In the genomic region with DNA sequence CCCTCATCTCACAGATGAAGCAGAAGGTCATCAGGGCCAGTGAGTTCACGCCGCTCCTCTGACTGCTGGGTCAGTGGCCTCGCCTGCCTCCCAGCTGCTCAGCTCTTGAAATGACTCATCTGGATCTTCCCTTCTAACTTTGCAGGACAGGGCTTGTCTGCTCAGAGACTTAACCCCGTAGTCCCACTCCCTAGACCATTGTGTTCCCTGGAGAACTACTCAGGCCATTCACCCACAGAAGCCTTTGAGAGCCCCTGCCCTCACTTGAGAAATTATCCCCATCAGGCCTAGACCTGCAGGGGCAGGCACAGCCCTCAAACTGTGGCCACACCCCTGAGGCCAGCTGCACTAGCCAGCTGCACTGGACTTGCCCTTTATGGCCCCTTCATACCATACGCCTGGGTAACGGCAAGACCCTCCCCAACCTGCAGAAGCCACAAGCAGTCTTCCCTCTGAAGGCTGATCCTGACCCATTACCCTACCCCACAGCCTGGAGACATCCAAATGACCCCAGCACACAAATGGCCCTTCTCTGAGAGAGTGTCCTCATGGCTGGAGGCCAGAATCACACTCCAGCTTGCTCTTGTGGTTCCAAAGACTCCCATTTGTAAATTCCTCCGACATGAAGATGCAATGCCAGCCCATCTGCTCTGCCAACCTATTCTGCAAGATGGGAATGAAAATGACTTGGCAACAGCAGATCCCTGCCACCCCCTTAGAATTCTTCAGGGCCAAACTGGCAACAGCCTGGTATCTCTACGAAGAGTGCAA, we compare ENCODE assay signal across 9 cellular contexts. TPM values are rescaled to one million over a fixed set of nuclear protein-coding genes. Genes with fewer than 3 reads are reported as not detected.
DNase-seq lines count a peak whose midpoint lies in the region; ATAC-seq and TF ChIP-seq lines count a peak whose summit lies in the region.
"Had no signal": no experiment of that assay in that cellular context is flagged by ENCODE, and none has a peak within 500 bp of the region (broad histone marks: within the 10 kb centered on the region; RNA-seq: fewer than 3 reads in every experiment).

No MANE protein-coding gene starts in this region.

- H3K36me3 ChIP-seq in Peyer's patch (no peaks in the 10 kb centered on the region), skeletal muscle satellite cell (ENCODE audit: insufficient read depth, low read length) (no peaks in the 10 kb centered on the region)

- TF ChIP-seq POLR2A in Peyer's patch (IDR thresholded peaks at IDR 0.05): no peak

- intact Hi-C loops in CD14-positive monocyte (cut with micrococcal nuclease): no loop called here

- no peaks in the 10 kb centered on the region for H3K27me3 Mint-ChIP-seq in CD14-positive monocyte (ENCODE audit: low read depth in 3 of 3)
- H3K27me3 Mint-ChIP-seq: activated naive CD8-positive, alpha-beta T cell treated with anti-CD3 and anti-CD28 coated beads, Interleukin-2, amount 10 ng/mL, durations not matched to agents 7 days and 5 days had no signal

- H3K27me3 ChIP-seq in Peyer's patch (no peaks in the 10 kb centered on the region), skeletal muscle satellite cell (ENCODE audit: control insufficient read depth, insufficient read depth, low read length) (no peaks in the 10 kb centered on the region)

- peak; percentile 59 for ATAC-seq in GM21390 (IDR thresholded peaks at IDR 0.05; ENCODE audit: unreplicated experiment)

- H3K27ac ChIP-seq in Peyer's patch: peak overlapping the region in 3 of 4 donors; percentile 21 to 59 (median 31)

- no peaks in the 10 kb centered on the region for H3K9me3 ChIP-seq in Peyer's patch
- no peaks in the 10 kb centered on the region for H3K9me3 ChIP-seq in skeletal muscle satellite cell (replicated peaks; ENCODE audit: low read length)

- H3K4me2 ChIP-seq in skeletal muscle satellite cell (ENCODE audit: low read length): peak overlapping the region; percentile 47

- peaks cover 85% of the 10 kb centered on the region for H3K4me1 Mint-ChIP-seq in CD14-positive monocyte

- H3K4me3 Mint-ChIP-seq in CD14-positive monocyte: no peak overlapping the region
- H3K4me3 Mint-ChIP-seq: activated naive CD8-positive, alpha-beta T cell treated with anti-CD3 and anti-CD28 coated beads, Interleukin-2, amount 10 ng/mL, durations not matched to agents 7 days and 5 days had no signal

- peaks cover 0 to 1% (median 0%) of the 10 kb centered on the region in 7 donors for H3K9me3 Mint-ChIP-seq in CD14-positive monocyte
- H3K9me3 Mint-ChIP-seq: activated naive CD8-positive, alpha-beta T cell treated with anti-CD3 and anti-CD28 coated beads, Interleukin-2, amount 10 ng/mL, durations not matched to agents 7 days and 5 days had no signal

- peaks cover 0 to 37% (median 7%) of the 10 kb centered on the region in 4 donors for H3K4me1 ChIP-seq in Peyer's patch
- peaks cover 48% of the 10 kb centered on the region for H3K4me1 ChIP-seq in skeletal muscle satellite cell (ENCODE audit: control insufficient read depth, insufficient read depth, low read length)

- DNase-seq in CD14-positive monocyte (ENCODE audit: low spot score): no peak
- DNase-seq in Peyer's patch: no peak
- DNase-seq in foreskin fibroblast: peak; percentile 56 to 79
- DNase-seq in NCI-H1436 (lab: John Stamatoyannopoulos, UW): no peak
- no peak for DNase-seq in NCI-H1694 (lab: John Stamatoyannopoulos, UW)
- no peak for DNase-seq in NCI-H2107 treated with DMSO at 0.1 percent for 48 hours (lab: John Stamatoyannopoulos, UW; ENCODE audit: unreplicated experiment)
- DNase-seq: activated naive CD8-positive, alpha-beta T cell treated with anti-CD3 and anti-CD28 coated beads, Interleukin-2, amount 10 ng/mL, durations not matched to agents 7 days and 5 days had no signal

- H3K36me3 Mint-ChIP-seq in CD14-positive monocyte: peaks cover 65 to 80% of the 10 kb centered on the region in 2 donors

- no peak overlapping the region for H3K4me3 ChIP-seq in Peyer's patch
- H3K4me3 ChIP-seq in foreskin fibroblast (ENCODE audit: low read depth in 1 of 2, low read length in 2 of 2): no peak overlapping the region
- H3K4me3 ChIP-seq in skeletal muscle satellite cell (ENCODE audit: low read length): peak overlapping the region; percentile 40

- peak overlapping the region in 6 of 7 donors; percentile 3 to 85 (median 64) for H3K27ac Mint-ChIP-seq in CD14-positive monocyte

- TF ChIP-seq CTCF in CD14-positive monocyte (IDR thresholded peaks at IDR 0.05): no peak
- TF ChIP-seq CTCF in Peyer's patch (IDR thresholded peaks at IDR 0.05): no peak
- TF ChIP-seq CTCF in foreskin fibroblast (IDR thresholded peaks at IDR 0.05; ENCODE audit: low read depth, low read length): no peak

- H3K9ac ChIP-seq in skeletal muscle satellite cell (ENCODE audit: low read depth, low read length): peak overlapping the region; percentile 17

RNA-seq across cellular contexts. Expression of gene RCSD1, which starts 33.2 kb away (rescaled TPM):
- polyA plus RNA-seq in CD14-positive monocyte: 100 to 1,000 TPM; 216 to 218 TPM
- total RNA-seq in Peyer's patch: 10 to 100 TPM in 3 of 4 donors, 1 to 10 TPM in 1; 6.7 to 95.7 (median 11.5) TPM
- 0.25 and 1.1 TPM in 2 replicates for total RNA-seq in skeletal muscle satellite cell (2012; rRNA removed)

RNA-seq across cellular contexts. Expression of gene MPZL1, which starts 58.6 kb away (rescaled TPM):
- polyA plus RNA-seq in CD14-positive monocyte: 10 to 100 TPM; 61.8 to 63.6 TPM
- 10 to 100 TPM; 23.1 to 87.7 (median 66.6) TPM for total RNA-seq in Peyer's patch
- total RNA-seq in skeletal muscle satellite cell (2012; rRNA removed): 86.1 and 112 TPM in 2 replicates

Comparison
In these comparisons a context has a peak if more than half of its experiments do, and no peak if none do; other contexts are left out.
1. DNase-seq: peak in foreskin fibroblast (2 of 2); none in CD14-positive monocyte (single experiment), Peyer's patch (0 of 3), NCI-H1436 (single experiment), NCI-H1694 (single experiment) and NCI-H2107 treated with DMSO at 0.1 percent for 48 hours (single experiment).